Comparison of ENCODE assay signal across 15 cellular contexts in the genomic region with DNA sequence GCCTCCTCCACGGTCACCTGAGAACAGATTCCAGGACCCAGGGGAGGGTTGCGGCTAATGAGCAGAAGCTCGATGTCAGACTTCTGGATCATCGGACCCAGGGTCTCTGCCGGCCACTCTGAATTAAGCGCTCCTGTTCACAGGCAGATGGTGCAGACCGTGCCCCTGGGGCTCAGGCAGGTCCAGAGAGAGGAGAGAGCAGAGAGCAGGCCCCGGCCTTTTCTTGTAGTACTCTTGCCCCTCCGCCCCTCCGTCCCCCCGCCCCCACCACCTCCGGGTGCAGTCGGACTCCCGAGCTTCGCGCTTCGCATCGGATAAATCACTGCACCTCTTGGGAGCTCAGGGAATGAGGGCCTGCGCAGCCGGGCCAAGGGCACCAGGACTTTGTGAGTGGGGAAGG. TPM values are rescaled to one million over a fixed set of nuclear protein-coding genes. Genes with fewer than 3 reads are reported as not detected.
DNase-seq lines count a peak whose midpoint lies in the region; TF ChIP-seq lines count a peak whose summit lies in the region.
"Had no signal": no experiment of that assay in that cellular context is flagged by ENCODE, and none has a peak within 500 bp of the region (broad histone marks: within the 10 kb centered on the region; RNA-seq: fewer than 3 reads in every experiment).

No MANE protein-coding gene starts in this region.

- H3K36me3 ChIP-seq in BLaER1 treated with 17β-estradiol and CSF1 and Interleukin-3, amounts not matched to agents 10 nM and 100 nM: no peaks in the 10 kb centered on the region
- H3K36me3 ChIP-seq in neuronal stem cell (replicated peaks in 1 of 2; ENCODE audit: control insufficient read depth in 2 of 2, insufficient read depth in 2 of 2, low read length in 2 of 2): no peaks in the 10 kb centered on the region

- H3K4ac ChIP-seq in neuronal stem cell (ENCODE audit: low read length): no peak overlapping the region

- H4K20me1 ChIP-seq in BLaER1 treated with 17β-estradiol and CSF1 and Interleukin-3, amounts not matched to agents 10 nM and 100 nM: no peaks in the 10 kb centered on the region

- no peak overlapping the region for H3K23ac ChIP-seq in neuronal stem cell (ENCODE audit: low read depth, low read length, poor library complexity)

- no peak overlapping the region for H4K91ac ChIP-seq in neuronal stem cell (ENCODE audit: low read depth, low read length, poor library complexity)

- peak overlapping the region; percentile 70 for H3K18ac ChIP-seq in neuronal stem cell (ENCODE audit: low read length)

- H3K27ac Mint-ChIP-seq in glutamatergic neuron (ENCODE audit: unreplicated experiment): peak overlapping the region; percentile 89

- peak overlapping the region; percentile 63 for H2BK15ac ChIP-seq in neuronal stem cell (ENCODE audit: low read length)

- peaks cover 7% of the 10 kb centered on the region for H3K9me3 Mint-ChIP-seq in glutamatergic neuron (ENCODE audit: unreplicated experiment)

- H3K4me1 ChIP-seq in BLaER1 treated with 17β-estradiol and CSF1 and Interleukin-3, amounts not matched to agents 10 nM and 100 nM: peaks cover 20 to 71% (median 56%) of the 10 kb centered on the region in 10 experiments
- H3K4me1 ChIP-seq in neuronal stem cell (ENCODE audit: control insufficient read depth in 2 of 2, insufficient read depth in 1 of 2, low read depth in 1 of 2, low read length in 2 of 2): peaks cover 14 to 21% of the 10 kb centered on the region in 2 donors

- no peak overlapping the region for H2BK12ac ChIP-seq in neuronal stem cell (ENCODE audit: low read length)

- no peak overlapping the region for H4K8ac ChIP-seq in neuronal stem cell (ENCODE audit: low read depth, low read length)

- peak overlapping the region; percentile 16 for H2BK120ac ChIP-seq in neuronal stem cell (ENCODE audit: low read depth, low read length)

- no peak overlapping the region for H3K4me3 ChIP-seq in BLaER1 treated with 17β-estradiol and CSF1 and Interleukin-3, amounts not matched to agents 10 nM and 100 nM
- H3K4me3 ChIP-seq in neuronal stem cell (ENCODE audit: low read length in 2 of 2): no peak overlapping the region

- peak overlapping the region; percentile 59 for H3K4me3 Mint-ChIP-seq in glutamatergic neuron (ENCODE audit: unreplicated experiment)

- H3K79me1 ChIP-seq in neuronal stem cell (ENCODE audit: low read depth, low read length): no peaks in the 10 kb centered on the region

- peak overlapping the region; percentile 19 for H2BK5ac ChIP-seq in neuronal stem cell (ENCODE audit: low read length)

- no peaks in the 10 kb centered on the region for H3K36me3 Mint-ChIP-seq in glutamatergic neuron (ENCODE audit: unreplicated experiment)

- no peak overlapping the region for H3K27ac ChIP-seq in BLaER1 treated with 17β-estradiol and CSF1 and Interleukin-3, amounts not matched to agents 10 nM and 100 nM
- H3K27ac ChIP-seq in neuronal stem cell (replicated peaks; ENCODE audit: low read length): no peak overlapping the region

- no peak overlapping the region for H3K9ac ChIP-seq in BLaER1 treated with 17β-estradiol and CSF1 and Interleukin-3, amounts not matched to agents 10 nM and 100 nM
- no peak overlapping the region for H3K9ac ChIP-seq in neuronal stem cell (ENCODE audit: low read depth, low read length, poor library complexity)

- peaks cover under 1 to 7% (median 5%) of the 10 kb centered on the region in 11 experiments; a peak in 21 of 22 replicates for H3K9me3 ChIP-seq in BLaER1 treated with 17β-estradiol and CSF1 and Interleukin-3, amounts not matched to agents 10 nM and 100 nM (replicated peaks in 1 of 11)
- H3K9me3 ChIP-seq in neuronal stem cell (replicated peaks in 1 of 2; ENCODE audit: control insufficient read depth in 2 of 2, insufficient read depth in 1 of 2, low read depth in 1 of 2, low read length in 2 of 2): peaks cover 3 to 5% of the 10 kb centered on the region in 2 donors

- H2AK5ac ChIP-seq in neuronal stem cell (ENCODE audit: low read depth, low read length): peak overlapping the region; percentile 37

- H3K4me1 Mint-ChIP-seq in glutamatergic neuron (ENCODE audit: low read depth, unreplicated experiment): peaks cover 42% of the 10 kb centered on the region

- DNase-seq in NCI-H82 (lab: John Stamatoyannopoulos, UW): peak; percentile 23
- DNase-seq in glutamatergic neuron: peak; percentile 80
- DNase-seq in neuronal stem cell (ENCODE audit: low spot score): no peak
- no peak for DNase-seq in NCI-H2081 treated with DMSO at 0.1 percent for 48 hours (lab: John Stamatoyannopoulos, UW)
- DNase-seq in NCI-H69 (lab: John Stamatoyannopoulos, UW): no peak
- DNase-seq in C1 segment of cervical spinal cord (lab: John Stamatoyannopoulos, UW): no peak
- no peak for DNase-seq in pons (ENCODE audit: low spot score)
- DNase-seq: DND-41, GF-D8, KG1, NCI-H1436 treated with DMSO at 0.1 percent for 48 hours, NCI-H2029 treated with DMSO at 0.1 percent for 48 hours, NCI-H510A treated with DMSO at 0.1 percent for 48 hours, SHP77 treated with DMSO at 0.1 percent for 48 hours had no signal

- peak overlapping the region; percentile 71 for H2AFZ ChIP-seq in neuronal stem cell (ENCODE audit: low read length)

- no CpG with 5 or more reads among the region's 20 CpGs for WGBS in neuronal stem cell (ENCODE audit: extremely low coverage in 2 of 2, insufficient read length in 2 of 2, insufficient replicate concordance in 1 of 2), 2 donors

- peak overlapping the region in 7 of 11 experiments; percentile 54 to 76 (median 66); a peak in 8 of 22 replicates for H3K4me2 ChIP-seq in BLaER1 treated with 17β-estradiol and CSF1 and Interleukin-3, amounts not matched to agents 10 nM and 100 nM
- no peak overlapping the region for H3K4me2 ChIP-seq in neuronal stem cell (ENCODE audit: insufficient read depth, low read length, poor library complexity, severe bottlenecking)

- no peak overlapping the region for H3K14ac ChIP-seq in neuronal stem cell (ENCODE audit: low read length)

- H3K27me3 ChIP-seq in BLaER1 treated with 17β-estradiol and CSF1 and Interleukin-3, amounts not matched to agents 10 nM and 100 nM: no peaks in the 10 kb centered on the region
- no peaks in the 10 kb centered on the region for H3K27me3 ChIP-seq in neuronal stem cell (ENCODE audit: control insufficient read depth in 3 of 3, insufficient read depth in 3 of 3, low read depth in 1 of 3, low read length in 3 of 3)

- TF ChIP-seq CTCF in glutamatergic neuron (IDR thresholded peaks at IDR 0.05; ENCODE audit: partially characterized antibody, unreplicated experiment): no peak

- H3K27me3 Mint-ChIP-seq in glutamatergic neuron (ENCODE audit: unreplicated experiment): no peaks in the 10 kb centered on the region

RNA-seq across cellular contexts. Expression of a gene that starts 50.3 kb away (rescaled TPM):
- 3.2 TPM for total RNA-seq in glutamatergic neuron (ENCODE audit: unreplicated experiment)
- 5.7 TPM for polyA plus RNA-seq in neuronal stem cell (2013, experiment 1 of 2)
- polyA plus RNA-seq in neuronal stem cell (2013, experiment 2 of 2): 5.0 TPM

Comparison
In these comparisons a context has a peak if more than half of its experiments do, and no peak if none do; other contexts are left out.
1. DNase-seq: peak in NCI-H82 (single experiment) and glutamatergic neuron (single experiment); none in neuronal stem cell (single experiment), NCI-H2081 treated with DMSO at 0.1 percent for 48 hours (single experiment), NCI-H69 (single experiment), C1 segment of cervical spinal cord (0 of 14) and pons (single experiment).